ENCODE assay signal across 8 cellular contexts in the genomic region with DNA sequence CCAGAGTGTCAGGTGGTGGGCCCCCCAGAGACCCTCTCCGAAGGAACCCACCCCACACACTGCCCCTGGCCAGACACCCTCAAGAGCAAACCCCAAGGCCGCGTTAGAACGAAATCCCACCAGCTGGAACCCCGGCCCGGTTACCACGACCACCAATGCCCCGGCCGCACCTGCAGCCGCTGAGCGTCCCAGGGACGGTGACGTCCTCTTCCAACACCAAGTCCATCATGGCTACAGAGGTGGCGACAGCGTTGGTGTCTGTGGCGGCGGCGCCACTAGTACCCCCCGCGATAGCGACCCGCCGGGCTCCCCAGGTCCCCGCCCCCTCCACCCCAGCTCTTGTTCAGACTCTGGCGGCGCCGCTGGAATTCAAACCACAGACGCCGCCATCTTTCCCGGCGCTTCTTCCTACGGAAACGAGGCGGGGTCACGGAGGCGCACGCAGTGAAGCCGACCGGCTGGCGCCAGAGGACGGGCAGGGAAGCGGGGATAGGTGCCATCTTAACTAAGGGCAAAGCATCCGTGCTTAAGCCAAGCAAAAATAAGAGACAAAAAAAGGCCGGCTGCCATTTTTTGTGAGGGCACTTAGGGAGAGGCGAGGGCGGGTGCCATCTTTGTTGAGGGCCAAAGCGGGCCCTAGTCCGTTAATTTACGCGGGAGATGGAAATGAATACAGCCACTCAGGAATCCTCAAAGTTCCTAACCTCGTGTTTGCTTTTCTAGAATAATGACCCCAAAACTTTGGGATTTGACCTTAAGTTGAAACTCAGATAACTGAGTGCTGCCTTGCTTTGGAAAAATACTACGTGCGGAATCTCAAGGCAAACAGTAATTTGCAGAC. TPM values are rescaled to one million over a fixed set of nuclear protein-coding genes. Genes with fewer than 3 reads are reported as not detected.
DNase-seq lines count a peak whose midpoint lies in the region; ATAC-seq, FAIRE-seq and TF ChIP-seq lines count a peak whose summit lies in the region.

A gene (minus strand): TSS at position 418 of the 841 bp plus-strand sequence. CDS start 189 bp downstream, at position 229.

- peaks cover 8% of the 10 kb centered on the region for H3K79me2 ChIP-seq in trophoblast cell (ENCODE audit: control insufficient read depth, insufficient read depth, low read length, poor library complexity)

- H3K27ac ChIP-seq in adipose tissue (ENCODE audit: low read depth, low read length) (no peak within 1 kb of the TSS), trophoblast cell (ENCODE audit: low read depth, low read length) (peak within 1 kb of the TSS; percentile 5), transverse colon (peak within 1 kb of the TSS; percentile 73 to 85 (median 80))

- peak within 1 kb of the TSS; percentile 84 to 91 for H3K27ac Mint-ChIP-seq in T-cell

- H2AFZ ChIP-seq in trophoblast cell (ENCODE audit: insufficient read depth, low read length, poor library complexity), result peak within 1 kb of the TSS; percentile 94

- CTCF ChIA-PET in T-cell (lab: Charles Lee), result no interaction called here

- peak within 1 kb of the TSS; percentile 62 for H3K9ac ChIP-seq in trophoblast cell (ENCODE audit: low read length)

- peaks cover 9% of the 10 kb centered on the region for H3K36me3 Mint-ChIP-seq in T-cell

- H3K23ac ChIP-seq in trophoblast cell (ENCODE audit: low read length), result no peak within 1 kb of the TSS

- peak within 1 kb of the TSS; percentile 75 for H3K4me2 ChIP-seq in trophoblast cell (ENCODE audit: low read length)

- H3K4me3 Mint-ChIP-seq in T-cell, result peak within 1 kb of the TSS; percentile 91 to 96 (median 92)

- intact Hi-C loops in cardiac septum (cut with DNase I), result no loop called here
- intact Hi-C loops in transverse colon (cut with DNase I; ENCODE audit: low total_unique reads), result no loop called here

- ATAC-seq in HG02840 (IDR thresholded peaks at IDR 0.05; ENCODE audit: low FRiP score, unreplicated experiment) (peak; percentile 95), T-cell (replicated peaks in 1 of 4) (peak; percentile 98 to 99 (median 99))

- H3K27me3 ChIP-seq in trophoblast cell (ENCODE audit: insufficient read depth, low read length) (no peaks in the 10 kb centered on the region), transverse colon (no peaks in the 10 kb centered on the region)

- in situ Hi-C loops in transverse colon (cut with MboI; ENCODE audit: low pct_ligation_motif_present in 1 of 4, low pct_unique_long_range_greater_than_20kb in 1 of 4, low sequenced_read_pairs in 3 of 4), result no loop called here

- no peak within 1 kb of the TSS for H2BK5ac ChIP-seq in trophoblast cell (ENCODE audit: low read depth, low read length, poor library complexity)

- peak; percentile 81 for DNase-seq in GM12891 (ENCODE audit: insufficient read length, low spot score)
- peak; percentile 94 for DNase-seq in NCI-H1436 treated with DMSO at 0.1 percent for 48 hours (lab: John Stamatoyannopoulos, UW)
- peak; percentile 73 to 95 (median 92) for DNase-seq in T-cell
- DNase-seq in cardiac septum (ENCODE audit: low spot score), result peak; percentile 97
- peak; percentile 98 for DNase-seq in trophoblast cell
- DNase-seq in transverse colon, result peak; percentile 95

- H2BK12ac ChIP-seq in trophoblast cell (ENCODE audit: low read length), result no peak within 1 kb of the TSS

- FAIRE-seq in GM12891 (lab: Jason Lieb, UNC), result peak; percentile 80

- TF ChIP-seq EP300 in transverse colon (IDR thresholded peaks at IDR 0.05; ENCODE audit: low read depth), result no peak

- peak within 1 kb of the TSS; percentile 95 for H3K4me3 ChIP-seq in trophoblast cell (ENCODE audit: low read depth, low read length)
- H3K4me3 ChIP-seq in transverse colon, result peak within 1 kb of the TSS; percentile 88 to 99 (median 90)

- H3K14ac ChIP-seq in trophoblast cell (ENCODE audit: low read length), result peak within 1 kb of the TSS; percentile 56

- H4K8ac ChIP-seq in trophoblast cell (ENCODE audit: low read depth, low read length), result peak within 1 kb of the TSS; percentile 92

- peaks cover 9 to 10% of the 10 kb centered on the region in 2 experiments for H3K4me1 ChIP-seq in trophoblast cell (ENCODE audit: control insufficient read depth in 1 of 2, insufficient read depth in 2 of 2, low read length in 2 of 2)
- peaks cover 0 to 22% (median 14%) of the 10 kb centered on the region in 4 donors for H3K4me1 ChIP-seq in transverse colon

- H3K4ac ChIP-seq in trophoblast cell (ENCODE audit: low read depth, low read length), result peak within 1 kb of the TSS; percentile 50

- WGBS in adipose tissue, 3 donors, result 3 to 4% (median 4%) methylated on average over 47 to 53 of the region's 53 CpGs
- WGBS in trophoblast cell (ENCODE audit: extremely low coverage, insufficient coverage, insufficient read length), result no CpG with 5 or more reads among the region's 53 CpGs
- WGBS in transverse colon (ENCODE audit: low coverage in 1 of 2), 2 donors, result 0 to 5% methylated on average over 4 to 45 of the region's 53 CpGs

- peak within 1 kb of the TSS; percentile 54 for H4K12ac ChIP-seq in trophoblast cell (ENCODE audit: low read depth, low read length)

- H3K18ac ChIP-seq in trophoblast cell (ENCODE audit: low read length), result peak within 1 kb of the TSS; percentile 65

- POLR2A ChIA-PET in T-cell (lab: Charles Lee), result no interaction called here

- H4K91ac ChIP-seq in trophoblast cell (ENCODE audit: low read depth, low read length), result peak within 1 kb of the TSS; percentile 74

- TF ChIP-seq POLR2A in GM12891 (IDR thresholded peaks at IDR 0.05; ENCODE audit: low read depth, low read length) (no peak), transverse colon (IDR thresholded peaks at IDR 0.05) (peak; percentile 43)

- no peaks in the 10 kb centered on the region for H3K36me3 ChIP-seq in trophoblast cell (ENCODE audit: control insufficient read depth in 1 of 2, insufficient read depth in 2 of 2, low read length in 2 of 2)
- H3K36me3 ChIP-seq in transverse colon, result no peaks in the 10 kb centered on the region

- H2AK5ac ChIP-seq in trophoblast cell (ENCODE audit: low read length), result peak within 1 kb of the TSS; percentile 6

- peaks cover 6% of the 10 kb centered on the region for H3K79me1 ChIP-seq in trophoblast cell (ENCODE audit: low read length)

- H3K9me3 ChIP-seq in trophoblast cell (ENCODE audit: insufficient read depth, low read depth, low read length), result no peaks in the 10 kb centered on the region
- no peaks in the 10 kb centered on the region for H3K9me3 ChIP-seq in transverse colon

- no peaks in the 10 kb centered on the region for H3K27me3 Mint-ChIP-seq in T-cell

- H3K9me3 Mint-ChIP-seq in T-cell, result no peaks in the 10 kb centered on the region

- peaks cover 41 to 66% (median 58%) of the 10 kb centered on the region in 3 donors for H3K4me1 Mint-ChIP-seq in T-cell

- TF ChIP-seq CTCF in transverse colon (IDR thresholded peaks at IDR 0.05), result no peak

- peak within 1 kb of the TSS; percentile 70 for H2BK120ac ChIP-seq in trophoblast cell (ENCODE audit: insufficient read depth, low read length, poor library complexity)

TF ChIP-seq in GM12891, 5 proteins besides CTCF, POLR2A, EP300 and RAD21:
- TF ChIP-seq TAF1 (IDR thresholded peaks at IDR 0.05; ENCODE audit: low read depth, low read length) (peak; percentile 30; the same call in 1 of the 2 replicates), SPI1 (IDR thresholded peaks at IDR 0.05; ENCODE audit: low read depth, low read length) (no peak), POLR2AphosphoS5 (IDR thresholded peaks at IDR 0.05; ENCODE audit: low read depth, low read length) (no peak), PAX5 (IDR thresholded peaks at IDR 0.05; ENCODE audit: insufficient read depth, low read length, severe bottlenecking) (peak; percentile 73)
TF ChIP-seq in GM12891: peak in this region for 2.

RNA-seq across cellular contexts. Expression of the gene that starts here (rescaled TPM):
- 23.4 TPM for polyA plus RNA-seq in GM12891 (2012; ENCODE audit: low read depth, missing spikeins)
- total RNA-seq in T-cell, result 10 to 100 TPM; 66.3 to 79.8 (median 73.9) TPM
- polyA plus RNA-seq in adipose tissue, result 10 to 100 TPM in 2 of 3 donors, 1 to 10 TPM in 1; 9.3 to 38.8 (median 15.6) TPM
- 48.2 TPM for total RNA-seq in cardiac septum
- 20.0 and 22.3 TPM in 2 replicates for polyA plus RNA-seq in trophoblast cell (2013)
- 100 to 1,000 TPM in 1 of 4 donors, 10 to 100 TPM in 3; 23.6 to 154 (median 28.0) TPM for total RNA-seq in transverse colon
